Comparison of ENCODE assay signal across 1 cellular context in genomic region chr1:22451702-22452400, GRCh38.
TF ChIP-seq lines count a peak whose summit lies in the region.

A gene with protein sequence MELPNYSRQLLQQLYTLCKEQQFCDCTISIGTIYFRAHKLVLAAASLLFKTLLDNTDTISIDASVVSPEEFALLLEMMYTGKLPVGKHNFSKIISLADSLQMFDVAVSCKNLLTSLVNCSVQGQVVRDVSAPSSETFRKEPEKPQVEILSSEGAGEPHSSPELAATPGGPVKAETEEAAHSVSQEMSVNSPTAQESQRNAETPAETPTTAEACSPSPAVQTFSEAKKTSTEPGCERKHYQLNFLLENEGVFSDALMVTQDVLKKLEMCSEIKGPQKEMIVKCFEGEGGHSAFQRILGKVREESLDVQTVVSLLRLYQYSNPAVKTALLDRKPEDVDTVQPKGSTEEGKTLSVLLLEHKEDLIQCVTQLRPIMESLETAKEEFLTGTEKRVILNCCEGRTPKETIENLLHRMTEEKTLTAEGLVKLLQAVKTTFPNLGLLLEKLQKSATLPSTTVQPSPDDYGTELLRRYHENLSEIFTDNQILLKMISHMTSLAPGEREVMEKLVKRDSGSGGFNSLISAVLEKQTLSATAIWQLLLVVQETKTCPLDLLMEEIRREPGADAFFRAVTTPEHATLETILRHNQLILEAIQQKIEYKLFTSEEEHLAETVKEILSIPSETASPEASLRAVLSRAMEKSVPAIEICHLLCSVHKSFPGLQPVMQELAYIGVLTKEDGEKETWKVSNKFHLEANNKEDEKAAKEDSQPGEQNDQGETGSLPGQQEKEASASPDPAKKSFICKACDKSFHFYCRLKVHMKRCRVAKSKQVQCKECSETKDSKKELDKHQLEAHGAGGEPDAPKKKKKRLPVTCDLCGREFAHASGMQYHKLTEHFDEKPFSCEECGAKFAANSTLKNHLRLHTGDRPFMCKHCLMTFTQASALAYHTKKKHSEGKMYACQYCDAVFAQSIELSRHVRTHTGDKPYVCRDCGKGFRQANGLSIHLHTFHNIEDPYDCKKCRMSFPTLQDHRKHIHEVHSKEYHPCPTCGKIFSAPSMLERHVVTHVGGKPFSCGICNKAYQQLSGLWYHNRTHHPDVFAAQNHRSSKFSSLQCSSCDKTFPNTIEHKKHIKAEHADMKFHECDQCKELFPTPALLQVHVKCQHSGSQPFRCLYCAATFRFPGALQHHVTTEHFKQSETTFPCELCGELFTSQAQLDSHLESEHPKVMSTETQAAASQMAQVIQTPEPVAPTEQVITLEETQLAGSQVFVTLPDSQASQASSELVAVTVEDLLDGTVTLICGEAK (plus strand): TSS chr1:22451851. CDS start chr1:22489949, 38,098 bp downstream.

TF ChIP-seq in K562, 482 proteins besides CTCF, POLR2A, EP300 and RAD21 (continued from another document and continues in another):
- TF ChIP-seq, protein P1, sequence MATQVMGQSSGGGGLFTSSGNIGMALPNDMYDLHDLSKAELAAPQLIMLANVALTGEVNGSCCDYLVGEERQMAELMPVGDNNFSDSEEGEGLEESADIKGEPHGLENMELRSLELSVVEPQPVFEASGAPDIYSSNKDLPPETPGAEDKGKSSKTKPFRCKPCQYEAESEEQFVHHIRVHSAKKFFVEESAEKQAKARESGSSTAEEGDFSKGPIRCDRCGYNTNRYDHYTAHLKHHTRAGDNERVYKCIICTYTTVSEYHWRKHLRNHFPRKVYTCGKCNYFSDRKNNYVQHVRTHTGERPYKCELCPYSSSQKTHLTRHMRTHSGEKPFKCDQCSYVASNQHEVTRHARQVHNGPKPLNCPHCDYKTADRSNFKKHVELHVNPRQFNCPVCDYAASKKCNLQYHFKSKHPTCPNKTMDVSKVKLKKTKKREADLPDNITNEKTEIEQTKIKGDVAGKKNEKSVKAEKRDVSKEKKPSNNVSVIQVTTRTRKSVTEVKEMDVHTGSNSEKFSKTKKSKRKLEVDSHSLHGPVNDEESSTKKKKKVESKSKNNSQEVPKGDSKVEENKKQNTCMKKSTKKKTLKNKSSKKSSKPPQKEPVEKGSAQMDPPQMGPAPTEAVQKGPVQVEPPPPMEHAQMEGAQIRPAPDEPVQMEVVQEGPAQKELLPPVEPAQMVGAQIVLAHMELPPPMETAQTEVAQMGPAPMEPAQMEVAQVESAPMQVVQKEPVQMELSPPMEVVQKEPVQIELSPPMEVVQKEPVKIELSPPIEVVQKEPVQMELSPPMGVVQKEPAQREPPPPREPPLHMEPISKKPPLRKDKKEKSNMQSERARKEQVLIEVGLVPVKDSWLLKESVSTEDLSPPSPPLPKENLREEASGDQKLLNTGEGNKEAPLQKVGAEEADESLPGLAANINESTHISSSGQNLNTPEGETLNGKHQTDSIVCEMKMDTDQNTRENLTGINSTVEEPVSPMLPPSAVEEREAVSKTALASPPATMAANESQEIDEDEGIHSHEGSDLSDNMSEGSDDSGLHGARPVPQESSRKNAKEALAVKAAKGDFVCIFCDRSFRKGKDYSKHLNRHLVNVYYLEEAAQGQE (CRISPR knock-in tag; IDR thresholded peaks at IDR 0.05; ENCODE audit: low read depth), result peak; percentile 63; the same call in 1 of the 2 replicates
- TF ChIP-seq ATF3 (IDR thresholded peaks at IDR 0.05) (peak; percentile 60), ATF3 (CRISPR knock-in tag; conservative IDR thresholded peaks at IDR 0.05) (peak; percentile 71; the same call in 1 of the 2 replicates), NR2C1 (IDR thresholded peaks at IDR 0.05) (peak; percentile 97), NR2C1 (tag; IDR thresholded peaks at IDR 0.05) (peak; percentile 97), MYNN (IDR thresholded peaks at IDR 0.05) (peak; percentile 89), MYNN (CRISPR knock-in tag; IDR thresholded peaks at IDR 0.05) (no peak), NUFIP1 (IDR thresholded peaks at IDR 0.05; ENCODE audit: partially characterized antibody) (no peak), ZBTB12 (CRISPR knock-in tag; IDR thresholded peaks at IDR 0.05) (peak; percentile 73), FOXA1 (IDR thresholded peaks at IDR 0.05; ENCODE audit: borderline replicate concordance) (no peak), RBFOX2 (IDR thresholded peaks at IDR 0.05; ENCODE audit: low read depth, low read length) (peak; percentile 90), ELF1 (tag; IDR thresholded peaks at IDR 0.05) (no peak; the same call in 1 of the 2 replicates), ZNF408 (CRISPR knock-in tag; IDR thresholded peaks at IDR 0.05; ENCODE audit: low read depth) (no peak), CREB3L1 (IDR thresholded peaks at IDR 0.05; ENCODE audit: borderline replicate concordance, low read depth) (peak; percentile 79; the same call in 1 of the 2 replicates), NELFE (IDR thresholded peaks at IDR 0.05; ENCODE audit: insufficient read depth, insufficient read length) (no peak), E2F8 (IDR thresholded peaks at IDR 0.05; ENCODE audit: low read depth, partially characterized antibody) (no peak), POLR2AphosphoS5 (IDR thresholded peaks at IDR 0.05; ENCODE audit: control insufficient read depth, insufficient read depth, low read depth, low read length) (peak; percentile 47; the same call in 1 of the 2 replicates), GATAD2A (IDR thresholded peaks at IDR 0.05) (no peak; the same call in 1 of the 2 replicates), RBM25 (IDR thresholded peaks at IDR 0.05; ENCODE audit: low read depth, low read length, severe bottlenecking) (peak; percentile 59), HBP1 (CRISPR knock-in tag; IDR thresholded peaks at IDR 0.05) (no peak), SMAD1 (IDR thresholded peaks at IDR 0.05; ENCODE audit: low read depth, low read length, partially characterized antibody) (peak; percentile 89), ZNF134 (CRISPR knock-in tag; conservative IDR thresholded peaks at IDR 0.05) (no peak), EGR1 (conservative IDR thresholded peaks at IDR 0.05) (peak; percentile 93), SMAD2 (IDR thresholded peaks at IDR 0.05; ENCODE audit: low read depth, low read length) (no peak), CBX1 (IDR thresholded peaks at IDR 0.05; ENCODE audit: low read depth) (peak; percentile 95), CEBPB (tag; IDR thresholded peaks at IDR 0.05) (no peak), ADNP (tag; IDR thresholded peaks at IDR 0.05) (0 out of 2 replicates have a peak, but pooled peaks have one; percentile 47), TEAD4 (IDR thresholded peaks at IDR 0.05; ENCODE audit: low read length) (peak; percentile 72), TEAD4 (CRISPR knock-in tag; IDR thresholded peaks at IDR 0.05; ENCODE audit: borderline replicate concordance) (no peak)
- TF ChIP-seq, protein P2, sequence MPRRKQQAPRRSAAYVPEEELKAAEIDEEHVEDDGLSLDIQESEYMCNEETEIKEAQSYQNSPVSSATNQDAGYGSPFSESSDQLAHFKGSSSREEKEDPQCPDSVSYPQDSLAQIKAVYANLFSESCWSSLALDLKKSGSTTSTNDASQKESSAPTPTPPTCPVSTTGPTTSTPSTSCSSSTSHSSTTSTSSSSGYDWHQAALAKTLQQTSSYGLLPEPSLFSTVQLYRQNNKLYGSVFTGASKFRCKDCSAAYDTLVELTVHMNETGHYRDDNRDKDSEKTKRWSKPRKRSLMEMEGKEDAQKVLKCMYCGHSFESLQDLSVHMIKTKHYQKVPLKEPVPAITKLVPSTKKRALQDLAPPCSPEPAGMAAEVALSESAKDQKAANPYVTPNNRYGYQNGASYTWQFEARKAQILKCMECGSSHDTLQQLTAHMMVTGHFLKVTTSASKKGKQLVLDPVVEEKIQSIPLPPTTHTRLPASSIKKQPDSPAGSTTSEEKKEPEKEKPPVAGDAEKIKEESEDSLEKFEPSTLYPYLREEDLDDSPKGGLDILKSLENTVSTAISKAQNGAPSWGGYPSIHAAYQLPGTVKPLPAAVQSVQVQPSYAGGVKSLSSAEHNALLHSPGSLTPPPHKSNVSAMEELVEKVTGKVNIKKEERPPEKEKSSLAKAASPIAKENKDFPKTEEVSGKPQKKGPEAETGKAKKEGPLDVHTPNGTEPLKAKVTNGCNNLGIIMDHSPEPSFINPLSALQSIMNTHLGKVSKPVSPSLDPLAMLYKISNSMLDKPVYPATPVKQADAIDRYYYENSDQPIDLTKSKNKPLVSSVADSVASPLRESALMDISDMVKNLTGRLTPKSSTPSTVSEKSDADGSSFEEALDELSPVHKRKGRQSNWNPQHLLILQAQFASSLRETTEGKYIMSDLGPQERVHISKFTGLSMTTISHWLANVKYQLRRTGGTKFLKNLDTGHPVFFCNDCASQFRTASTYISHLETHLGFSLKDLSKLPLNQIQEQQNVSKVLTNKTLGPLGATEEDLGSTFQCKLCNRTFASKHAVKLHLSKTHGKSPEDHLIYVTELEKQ (CRISPR knock-in tag; IDR thresholded peaks at IDR 0.05), result no peak
- TF ChIP-seq, protein P3, sequence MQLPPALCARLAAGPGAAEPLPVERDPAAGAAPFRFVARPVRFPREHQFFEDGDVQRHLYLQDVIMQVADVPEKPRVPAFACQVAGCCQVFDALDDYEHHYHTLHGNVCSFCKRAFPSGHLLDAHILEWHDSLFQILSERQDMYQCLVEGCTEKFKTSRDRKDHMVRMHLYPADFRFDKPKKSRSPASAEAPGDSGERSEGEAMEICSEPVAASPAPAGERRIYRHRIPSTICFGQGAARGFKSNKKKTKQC (CRISPR knock-in tag; IDR thresholded peaks at IDR 0.05), result peak; percentile 83; the same call in 1 of the 2 replicates
- TF ChIP-seq, protein P4, sequence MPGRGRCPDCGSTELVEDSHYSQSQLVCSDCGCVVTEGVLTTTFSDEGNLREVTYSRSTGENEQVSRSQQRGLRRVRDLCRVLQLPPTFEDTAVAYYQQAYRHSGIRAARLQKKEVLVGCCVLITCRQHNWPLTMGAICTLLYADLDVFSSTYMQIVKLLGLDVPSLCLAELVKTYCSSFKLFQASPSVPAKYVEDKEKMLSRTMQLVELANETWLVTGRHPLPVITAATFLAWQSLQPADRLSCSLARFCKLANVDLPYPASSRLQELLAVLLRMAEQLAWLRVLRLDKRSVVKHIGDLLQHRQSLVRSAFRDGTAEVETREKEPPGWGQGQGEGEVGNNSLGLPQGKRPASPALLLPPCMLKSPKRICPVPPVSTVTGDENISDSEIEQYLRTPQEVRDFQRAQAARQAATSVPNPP (IDR thresholded peaks at IDR 0.05; ENCODE audit: borderline replicate concordance, insufficient read depth, insufficient read length), result no peak
- TF ChIP-seq, protein P5, sequence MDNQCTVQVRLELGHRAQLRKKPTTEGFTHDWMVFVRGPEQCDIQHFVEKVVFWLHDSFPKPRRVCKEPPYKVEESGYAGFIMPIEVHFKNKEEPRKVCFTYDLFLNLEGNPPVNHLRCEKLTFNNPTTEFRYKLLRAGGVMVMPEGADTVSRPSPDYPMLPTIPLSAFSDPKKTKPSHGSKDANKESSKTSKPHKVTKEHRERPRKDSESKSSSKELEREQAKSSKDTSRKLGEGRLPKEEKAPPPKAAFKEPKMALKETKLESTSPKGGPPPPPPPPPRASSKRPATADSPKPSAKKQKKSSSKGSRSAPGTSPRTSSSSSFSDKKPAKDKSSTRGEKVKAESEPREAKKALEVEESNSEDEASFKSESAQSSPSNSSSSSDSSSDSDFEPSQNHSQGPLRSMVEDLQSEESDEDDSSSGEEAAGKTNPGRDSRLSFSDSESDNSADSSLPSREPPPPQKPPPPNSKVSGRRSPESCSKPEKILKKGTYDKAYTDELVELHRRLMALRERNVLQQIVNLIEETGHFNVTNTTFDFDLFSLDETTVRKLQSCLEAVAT (IDR thresholded peaks at IDR 0.05), result no peak
